In genomic region chr2:189674374-189675112, GRCh38 we compare ENCODE assay signal across 1 cellular context.
A peak's percentile ranks its signal among the peaks of the same experiment; 100 is the strongest.
TF ChIP-seq lines count a peak whose summit lies in the region.

A gene with protein sequence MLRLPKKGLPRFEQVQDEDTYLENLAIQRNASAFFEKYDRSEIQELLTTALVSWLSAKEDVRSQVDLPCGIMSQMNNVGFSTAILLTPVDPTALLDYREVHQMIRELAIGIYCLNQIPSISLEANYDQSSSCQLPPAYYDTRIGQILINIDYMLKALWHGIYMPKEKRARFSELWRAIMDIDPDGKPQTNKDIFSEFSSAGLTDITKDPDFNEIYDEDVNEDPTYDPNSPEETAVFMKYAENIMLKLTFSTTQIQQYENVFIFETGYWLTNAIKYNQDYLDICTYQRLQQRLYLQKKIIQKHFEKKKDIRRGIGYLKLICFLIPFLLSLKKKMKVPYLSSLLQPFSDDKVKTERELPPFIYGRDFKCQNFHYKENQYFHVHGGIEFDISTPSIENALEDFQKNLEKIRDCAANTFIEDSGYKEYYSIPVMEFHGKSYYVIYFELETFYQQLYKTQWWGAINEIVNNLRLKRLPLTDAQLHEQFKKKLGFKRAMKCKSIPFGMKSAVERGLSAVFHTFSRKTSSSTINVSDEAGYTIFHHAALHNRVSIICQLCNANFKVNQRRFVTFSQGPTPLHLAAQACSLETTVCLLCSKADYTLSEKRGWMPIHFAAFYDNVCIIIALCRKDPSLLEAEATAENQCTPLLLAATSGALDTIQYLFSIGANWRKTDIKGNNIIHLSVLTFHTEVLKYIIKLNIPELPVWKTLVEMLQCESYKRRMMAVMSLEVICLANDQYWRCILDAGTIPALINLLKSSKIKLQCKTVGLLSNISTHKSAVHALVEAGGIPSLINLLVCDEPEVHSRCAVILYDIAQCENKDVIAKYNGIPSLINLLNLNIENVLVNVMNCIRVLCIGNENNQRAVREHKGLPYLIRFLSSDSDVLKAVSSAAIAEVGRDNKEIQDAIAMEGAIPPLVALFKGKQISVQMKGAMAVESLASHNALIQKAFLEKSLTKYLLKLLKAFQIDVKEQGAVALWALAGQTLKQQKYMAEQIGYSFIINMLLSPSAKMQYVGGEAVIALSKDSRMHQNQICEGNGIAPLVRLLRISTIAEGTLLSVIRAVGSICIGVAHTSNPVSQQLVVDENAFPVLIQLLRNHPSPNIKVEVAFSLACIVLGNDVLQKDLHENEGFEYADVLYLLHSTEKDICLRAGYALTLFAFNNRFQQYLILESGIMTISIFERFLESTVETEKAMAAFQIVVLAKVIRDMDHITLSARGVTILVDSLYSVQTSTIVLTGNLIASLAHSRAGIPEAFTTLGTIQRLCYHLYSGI (N-terminal part only) (plus strand): TSS chr2:189674670. CDS start chr2:189676491, 1,821 bp downstream.

TF ChIP-seq in WTC11, 78 proteins besides CTCF, POLR2A, EP300 and RAD21 (continued from another document):
- TF ChIP-seq, protein P1, sequence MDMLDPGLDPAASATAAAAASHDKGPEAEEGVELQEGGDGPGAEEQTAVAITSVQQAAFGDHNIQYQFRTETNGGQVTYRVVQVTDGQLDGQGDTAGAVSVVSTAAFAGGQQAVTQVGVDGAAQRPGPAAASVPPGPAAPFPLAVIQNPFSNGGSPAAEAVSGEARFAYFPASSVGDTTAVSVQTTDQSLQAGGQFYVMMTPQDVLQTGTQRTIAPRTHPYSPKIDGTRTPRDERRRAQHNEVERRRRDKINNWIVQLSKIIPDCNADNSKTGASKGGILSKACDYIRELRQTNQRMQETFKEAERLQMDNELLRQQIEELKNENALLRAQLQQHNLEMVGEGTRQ (CRISPR knock-in tag; IDR thresholded peaks at IDR 0.05) = peak; percentile 15; the same call in 1 of the 2 replicates
- TF ChIP-seq TP53 (CRISPR knock-in tag; IDR thresholded peaks at IDR 0.05) = peak; percentile 82
- TF ChIP-seq ZNF423 (CRISPR knock-in tag; IDR thresholded peaks at IDR 0.05) = peak; percentile 95
TF ChIP-seq in WTC11: peak in this region for 18.
